8 cellular contexts compared by ENCODE assay signal in genomic region chr10:93751832-93752231, GRCh38. TPM values are rescaled to one million over a fixed set of nuclear protein-coding genes. Genes with fewer than 3 reads are reported as not detected.
A peak's percentile ranks its signal among the peaks of the same experiment; 100 is the strongest.
DNase-seq lines count a peak whose midpoint lies in the region; ATAC-seq, FAIRE-seq and TF ChIP-seq lines count a peak whose summit lies in the region.

No MANE protein-coding gene starts in this region.

- no peak for TF ChIP-seq CTCF in endothelial cell (IDR thresholded peaks at IDR 0.05; ENCODE audit: unreplicated experiment)
- TF ChIP-seq CTCF in neural progenitor cell (IDR thresholded peaks at IDR 0.05), result no peak
- TF ChIP-seq CTCF in GM13976 (IDR thresholded peaks at IDR 0.05; ENCODE audit: borderline replicate concordance, control extremely low read depth, extremely low read depth, insufficient read depth, missing control alignments), result no peak
- TF ChIP-seq CTCF in D721Med (IDR thresholded peaks at IDR 0.05; ENCODE audit: insufficient read depth, missing control alignments), result no peak

- no peak overlapping the region for H3K27ac ChIP-seq in neural progenitor cell

- H3K4me2 ChIP-seq in neural progenitor cell, result peak overlapping the region; percentile 50

- H3K36me3 ChIP-seq in ES-I3 (ENCODE audit: insufficient read depth, low read length), result no peaks in the 10 kb centered on the region
- no peaks in the 10 kb centered on the region for H3K36me3 ChIP-seq in neural progenitor cell

- no peak for ATAC-seq in GM18519 (IDR thresholded peaks at IDR 0.05; ENCODE audit: low FRiP score, unreplicated experiment)

- H3K27me3 ChIP-seq in neural progenitor cell, result no peaks in the 10 kb centered on the region

- H4K20me1 ChIP-seq in neural progenitor cell (ENCODE audit: low read depth), result no peaks in the 10 kb centered on the region

- H3F3A ChIP-seq in neural progenitor cell (ENCODE audit: low read depth), result peaks cover 46% of the 10 kb centered on the region

- H3K9me3 Mint-ChIP-seq in endothelial cell (ENCODE audit: unreplicated experiment), result no peaks in the 10 kb centered on the region
- H3K9me3 Mint-ChIP-seq in neural progenitor cell, result no peaks in the 10 kb centered on the region
- H3K9me3 Mint-ChIP-seq in activated naive CD4-positive, alpha-beta T cell treated with anti-CD3 and anti-CD28 coated beads, Interleukin-2, amount 10 ng/mL, durations not matched to agents 7 days and 5 days, result no peaks in the 10 kb centered on the region

- H3K27ac Mint-ChIP-seq in endothelial cell (ENCODE audit: unreplicated experiment) (no peak overlapping the region), neural progenitor cell (peak overlapping the region; percentile 27)
- H3K27ac Mint-ChIP-seq in activated naive CD4-positive, alpha-beta T cell treated with anti-CD3 and anti-CD28 coated beads, Interleukin-2, amount 10 ng/mL, durations not matched to agents 7 days and 5 days, result no peak overlapping the region

- H3K4me1 ChIP-seq in ES-I3 (ENCODE audit: insufficient read depth, low read length) (peaks cover 35% of the 10 kb centered on the region), neural progenitor cell (peaks cover 66% of the 10 kb centered on the region)

- H3K27me3 Mint-ChIP-seq in endothelial cell (ENCODE audit: unreplicated experiment), result no peaks in the 10 kb centered on the region
- peaks cover 6% of the 10 kb centered on the region for H3K27me3 Mint-ChIP-seq in neural progenitor cell (ENCODE audit: insufficient read depth, low read depth)
- H3K27me3 Mint-ChIP-seq in activated naive CD4-positive, alpha-beta T cell treated with anti-CD3 and anti-CD28 coated beads, Interleukin-2, amount 10 ng/mL, durations not matched to agents 7 days and 5 days, result peaks cover 9% of the 10 kb centered on the region

- H3K4me1 Mint-ChIP-seq in endothelial cell (ENCODE audit: unreplicated experiment), result peaks cover 13% of the 10 kb centered on the region
- H3K4me1 Mint-ChIP-seq in neural progenitor cell, result peaks cover 86% of the 10 kb centered on the region
- no peaks in the 10 kb centered on the region for H3K4me1 Mint-ChIP-seq in activated naive CD4-positive, alpha-beta T cell treated with anti-CD3 and anti-CD28 coated beads, Interleukin-2, amount 10 ng/mL, durations not matched to agents 7 days and 5 days

- no peak for FAIRE-seq in D721Med (lab: Jason Lieb, UNC)

- in situ Hi-C loops in GM13976 (cut with MboI; ENCODE audit: low sequenced_read_pairs, unreplicated experiment), result no loop called here

- H3K79me2 ChIP-seq in neural progenitor cell (ENCODE audit: low read depth), result no peaks in the 10 kb centered on the region

- CTCF ChIA-PET in activated naive CD4-positive, alpha-beta T cell treated with anti-CD3 and anti-CD28 coated beads, Interleukin-2, amount 10 ng/mL, durations not matched to agents 7 days and 5 days (lab: Charles Lee), result no interaction called here

- H3K9ac ChIP-seq in ES-I3 (ENCODE audit: low read depth, low read length) (peak overlapping the region; percentile 11; the same call in 1 of the 2 replicates), neural progenitor cell (no peak overlapping the region)

- H3K36me3 Mint-ChIP-seq in endothelial cell (ENCODE audit: low read depth, unreplicated experiment) (no peaks in the 10 kb centered on the region), neural progenitor cell (no peaks in the 10 kb centered on the region)
- no peaks in the 10 kb centered on the region for H3K36me3 Mint-ChIP-seq in activated naive CD4-positive, alpha-beta T cell treated with anti-CD3 and anti-CD28 coated beads, Interleukin-2, amount 10 ng/mL, durations not matched to agents 7 days and 5 days

- peak; percentile 22 for DNase-seq in NCI-H460 (ENCODE audit: extremely low read depth, low read depth)
- DNase-seq in endothelial cell (ENCODE audit: low spot score), result peak; percentile 33
- peak; percentile 70 for DNase-seq in neural progenitor cell (ENCODE audit: low spot score)
- DNase-seq in activated naive CD4-positive, alpha-beta T cell treated with anti-CD3 and anti-CD28 coated beads, Interleukin-2, amount 10 ng/mL, durations not matched to agents 7 days and 5 days, result no peak
- DNase-seq in GM13976 (ENCODE audit: low spot score), result no peak
- no peak for DNase-seq in D721Med (ENCODE audit: insufficient read length, low spot score)

- no peak overlapping the region for H3K4me3 ChIP-seq in neural progenitor cell

- no peak overlapping the region for H3K4me3 Mint-ChIP-seq in endothelial cell (ENCODE audit: unreplicated experiment)
- H3K4me3 Mint-ChIP-seq in neural progenitor cell, result peak overlapping the region; percentile 74
- no peak overlapping the region for H3K4me3 Mint-ChIP-seq in activated naive CD4-positive, alpha-beta T cell treated with anti-CD3 and anti-CD28 coated beads, Interleukin-2, amount 10 ng/mL, durations not matched to agents 7 days and 5 days

- H2AFZ ChIP-seq in neural progenitor cell (replicated peaks), result no peak overlapping the region

- H3K9me3 ChIP-seq in ES-I3 (ENCODE audit: control insufficient read depth, insufficient read depth, low read length) (no peaks in the 10 kb centered on the region), neural progenitor cell (ENCODE audit: low read depth) (no peaks in the 10 kb centered on the region)

RNA-seq across cellular contexts. Expression of gene LGI1, which starts 5.9 kb away (rescaled TPM):
- total RNA-seq in NCI-H460 (2014; rRNA removed; shearing (Covaris generic)), result 0.23 and 0.32 TPM in 2 replicates
- not detected in 2 replicates for polyA plus RNA-seq in NCI-H460 (2014; cell fraction: nucleus; rRNA removed)
- total RNA-seq in endothelial cell (ENCODE audit: unreplicated experiment), result 0.26 TPM
- 9.2 and 20.2 TPM in 2 replicates for total RNA-seq in neural progenitor cell (ENCODE audit: low replicate concordance)

RNA-seq across cellular contexts. Expression of gene FRA10AC1, which starts 49.4 kb away (rescaled TPM):
- total RNA-seq in NCI-H460 (2014; rRNA removed; shearing (Covaris generic)), result 14.1 and 19.9 TPM in 2 replicates
- polyA plus RNA-seq in NCI-H460 (2014; cell fraction: nucleus; rRNA removed), result 36.0 and 45.3 TPM in 2 replicates
- 14.6 TPM for total RNA-seq in endothelial cell (ENCODE audit: unreplicated experiment)
- 15.8 and 31.4 TPM in 2 replicates for total RNA-seq in neural progenitor cell (ENCODE audit: low replicate concordance)

Comparison
In these comparisons a context has a peak if more than half of its experiments do, and no peak if none do; other contexts are left out.
1. DNase-seq: peak in NCI-H460 (single experiment), endothelial cell (single experiment) and neural progenitor cell (single experiment); none in activated naive CD4-positive, alpha-beta T cell treated with anti-CD3 and anti-CD28 coated beads, Interleukin-2, amount 10 ng/mL, durations not matched to agents 7 days and 5 days (single experiment), GM13976 (single experiment) and D721Med (single experiment).